9 cellular contexts compared by ENCODE assay signal in genomic region chr14:59919582-59920377, GRCh38. TPM values are rescaled to one million over a fixed set of nuclear protein-coding genes. Genes with fewer than 3 reads are reported as not detected.
A peak's percentile ranks its signal among the peaks of the same experiment; 100 is the strongest.
DNase-seq lines count a peak whose midpoint lies in the region; ATAC-seq, FAIRE-seq and TF ChIP-seq lines count a peak whose summit lies in the region.
"Had no signal": no experiment of that assay in that cellular context is flagged by ENCODE, and none has a peak within 500 bp of the region (broad histone marks: within the 10 kb centered on the region; RNA-seq: fewer than 3 reads in every experiment).

Gene LRRC9, plus strand, starts transcription at chr14:59920144.

- CTCF ChIA-PET in activated CD8-positive, alpha-beta memory T cell treated with anti-CD3 and anti-CD28 coated beads, Interleukin-2, amount 10 ng/mL, durations not matched to agents 7 days and 5 days (lab: Charles Lee), result no interaction called here

- H3K27ac Mint-ChIP-seq in activated CD8-positive, alpha-beta memory T cell treated with anti-CD3 and anti-CD28 coated beads, Interleukin-2, amount 10 ng/mL, durations not matched to agents 7 days and 5 days, result no peak within 1 kb of the TSS
- peak within 1 kb of the TSS; percentile 63 to 87 (median 84) for H3K27ac Mint-ChIP-seq in nephron

- H3K4me1 Mint-ChIP-seq in activated CD8-positive, alpha-beta memory T cell treated with anti-CD3 and anti-CD28 coated beads, Interleukin-2, amount 10 ng/mL, durations not matched to agents 7 days and 5 days, result peaks cover 5% of the 10 kb centered on the region
- no peaks in the 10 kb centered on the region for H3K4me1 Mint-ChIP-seq in nephron

- peaks cover 56% of the 10 kb centered on the region for H3K27me3 Mint-ChIP-seq in activated CD8-positive, alpha-beta memory T cell treated with anti-CD3 and anti-CD28 coated beads, Interleukin-2, amount 10 ng/mL, durations not matched to agents 7 days and 5 days
- H3K27me3 Mint-ChIP-seq in nephron (ENCODE audit: low read depth), result no peaks in the 10 kb centered on the region

- peak within 1 kb of the TSS; percentile 35 for H3K4me3 Mint-ChIP-seq in activated CD8-positive, alpha-beta memory T cell treated with anti-CD3 and anti-CD28 coated beads, Interleukin-2, amount 10 ng/mL, durations not matched to agents 7 days and 5 days
- H3K4me3 Mint-ChIP-seq in nephron, result peak within 1 kb of the TSS; percentile 85 to 91 (median 91)

- H3K9me3 Mint-ChIP-seq in activated CD8-positive, alpha-beta memory T cell treated with anti-CD3 and anti-CD28 coated beads, Interleukin-2, amount 10 ng/mL, durations not matched to agents 7 days and 5 days (ENCODE audit: low read depth), result no peaks in the 10 kb centered on the region
- H3K9me3 Mint-ChIP-seq in nephron, result no peaks in the 10 kb centered on the region

- peak; percentile 28 for ATAC-seq in GM18498 (IDR thresholded peaks at IDR 0.05; ENCODE audit: unreplicated experiment)
- ATAC-seq in activated CD8-positive, alpha-beta memory T cell treated with anti-CD3 and anti-CD28 coated beads, Interleukin-2, amount 10 ng/mL, durations not matched to agents 7 days and 5 days, result no peak
- no peak for ATAC-seq in HG03025 (IDR thresholded peaks at IDR 0.05; ENCODE audit: low FRiP score, unreplicated experiment)

- FAIRE-seq in urothelium cell line (lab: Jason Lieb, UNC), result peak; percentile 58

- TF ChIP-seq CTCF in foreskin fibroblast (IDR thresholded peaks at IDR 0.05; ENCODE audit: low read depth, low read length) (no peak), nephron (IDR thresholded peaks at IDR 0.05; ENCODE audit: unreplicated experiment in 3 of 3) (no peak)

- H3K36me3 Mint-ChIP-seq in activated CD8-positive, alpha-beta memory T cell treated with anti-CD3 and anti-CD28 coated beads, Interleukin-2, amount 10 ng/mL, durations not matched to agents 7 days and 5 days, result peaks cover 1% of the 10 kb centered on the region
- peaks cover 13% of the 10 kb centered on the region for H3K36me3 Mint-ChIP-seq in nephron (ENCODE audit: low read depth)

- H3K4me3 ChIP-seq in foreskin fibroblast (ENCODE audit: low read depth in 1 of 2, low read length in 2 of 2), result peak within 1 kb of the TSS; percentile 24 to 47
- H3K4me3 ChIP-seq: SJSA1 had no signal

- DNase-seq in NCI-H1436 (lab: John Stamatoyannopoulos, UW), result peak; percentile 91
- no peak for DNase-seq in activated CD8-positive, alpha-beta memory T cell treated with anti-CD3 and anti-CD28 coated beads, Interleukin-2, amount 10 ng/mL, durations not matched to agents 7 days and 5 days
- DNase-seq in foreskin fibroblast, result peak in 1 of 2 donors; percentile 16
- peak; percentile 72 for DNase-seq in urothelium cell line (ENCODE audit: low spot score)
- DNase-seq in HCEC 1CT, result no peak

RNA-seq across cellular contexts. Expression of gene LRRC9, which starts in this region (rescaled TPM):
- total RNA-seq in activated CD8-positive, alpha-beta memory T cell treated with anti-CD3 and anti-CD28 coated beads, Interleukin-2, amount 10 ng/mL, durations not matched to agents 7 days and 5 days, result not detected
- total RNA-seq: SJSA1 had no signal

Comparison
In these comparisons a context has a peak if more than half of its experiments do, and no peak if none do; other contexts are left out.
1. DNase-seq: peak in NCI-H1436 (single experiment) and urothelium cell line (single experiment); none in activated CD8-positive, alpha-beta memory T cell treated with anti-CD3 and anti-CD28 coated beads, Interleukin-2, amount 10 ng/mL, durations not matched to agents 7 days and 5 days (single experiment) and HCEC 1CT (single experiment).